9 cellular contexts compared by ENCODE assay signal in the genomic region with DNA sequence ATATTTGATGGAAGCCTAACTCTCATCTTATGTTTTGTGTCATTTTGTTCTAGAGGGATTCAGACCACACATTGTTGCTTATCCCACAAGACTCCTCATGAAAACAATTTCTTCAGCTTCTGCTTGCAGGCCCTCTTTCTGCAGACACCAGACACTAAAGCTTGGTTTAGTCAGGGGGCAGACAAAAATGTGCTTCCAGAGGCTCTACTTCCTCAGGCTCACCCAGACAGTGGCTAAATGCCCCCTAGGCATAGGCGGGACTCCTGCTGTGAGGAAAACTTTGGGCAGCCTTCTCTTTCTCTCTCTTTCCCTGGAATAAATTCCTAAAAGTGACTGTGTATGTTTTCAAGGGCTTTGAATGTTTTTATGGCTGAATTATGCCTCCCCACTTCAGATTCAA.
"Had no signal": no experiment of that assay in that cellular context is flagged by ENCODE, and none has a peak within 500 bp of the region (broad histone marks: within the 10 kb centered on the region; RNA-seq: fewer than 3 reads in every experiment).

No MANE protein-coding gene starts in this region.

- H3K27me3 ChIP-seq: adrenal gland, spleen, suprapubic skin had no signal

- H3K27ac ChIP-seq: adrenal gland, spleen, suprapubic skin had no signal

- H3K4me1 ChIP-seq: adrenal gland, spleen, suprapubic skin had no signal

- H3K4me3 ChIP-seq: adrenal gland, spleen, suprapubic skin had no signal

- H3K36me3 ChIP-seq: adrenal gland, spleen, suprapubic skin had no signal

- ATAC-seq: activated T-cell treated with anti-CD3 and anti-CD28 coated beads, Interleukin-2, amount 50 U/mL, for 4 hours; esophagus mucosa; sciatic nerve had no signal

- H3K9me3 ChIP-seq: adrenal gland, spleen, suprapubic skin had no signal

- DNase-seq: activated CD4-positive, alpha-beta memory T cell treated with anti-CD3 and anti-CD28 coated beads, Interleukin-2, amount 10 ng/mL, durations not matched to agents 7 days and 5 days; activated effector memory CD4-positive, alpha-beta T cell treated with Interleukin-2 at 50 U/mL for 16 hours; activated T-cell treated with anti-CD3 and anti-CD28 coated beads, Interleukin-2, amount 50 U/mL, for 4 hours; adrenal gland; hippocampal formation; spleen had no signal
